8 cellular contexts compared by ENCODE assay signal in the genomic region with DNA sequence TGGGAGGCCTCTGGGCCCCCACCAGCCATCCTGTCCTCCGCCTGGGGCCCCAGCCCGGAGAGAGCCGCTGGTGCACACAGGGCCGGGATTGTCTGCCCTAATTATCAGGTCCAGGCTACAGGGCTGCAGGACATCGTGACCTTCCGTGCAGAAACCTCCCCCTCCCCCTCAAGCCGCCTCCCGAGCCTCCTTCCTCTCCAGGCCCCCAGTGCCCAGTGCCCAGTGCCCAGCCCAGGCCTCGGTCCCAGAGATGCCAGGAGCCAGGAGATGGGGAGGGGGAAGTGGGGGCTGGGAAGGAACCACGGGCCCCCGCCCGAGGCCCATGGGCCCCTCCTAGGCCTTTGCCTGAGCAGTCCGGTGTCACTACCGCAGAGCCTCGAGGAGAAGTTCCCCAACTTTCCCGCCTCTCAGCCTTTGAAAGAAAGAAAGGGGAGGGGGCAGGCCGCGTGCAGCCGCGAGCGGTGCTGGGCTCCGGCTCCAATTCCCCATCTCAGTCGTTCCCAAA. TPM values are rescaled to one million over a fixed set of nuclear protein-coding genes. Genes with fewer than 3 reads are reported as not detected.
A peak's percentile ranks its signal among the peaks of the same experiment; 100 is the strongest.
DNase-seq lines count a peak whose midpoint lies in the region; ATAC-seq and TF ChIP-seq lines count a peak whose summit lies in the region.

No MANE protein-coding gene starts in this region.

- H3K27me3 ChIP-seq in BJ (ENCODE audit: control insufficient read depth, insufficient read depth, low read length) (no peaks in the 10 kb centered on the region), colonic mucosa (no peaks in the 10 kb centered on the region)

- CTCF ChIA-PET in BJ (lab: Yijun Ruan, JAX): interaction anchor here (2.1 to 8.6 kb wide), 2 partner anchors 19 to 211 kb away, joined by 4 to 157 read pairs; partner anchors contain the start of gene IFFO1

- peak overlapping the region; percentile 70 to 99 for H3K9ac ChIP-seq in colonic mucosa (ENCODE audit: low read depth in 2 of 2, low read length in 2 of 2)

- intact Hi-C loops in colonic mucosa (cut with DNase I) (no loop called here), left colon (cut with DNase I, micrococcal nuclease) (loop anchor here in 1 of 2 donors (10.0 kb wide), 2 partner anchors 109 to 199 kb away; no protein-coding TSS in a partner anchor)

- peaks cover 67% of the 10 kb centered on the region for H3K36me3 Mint-ChIP-seq in stimulated activated memory B cell treated with anti-CD40 and anti-IgM and Interleukin-4, amounts not matched to agents 10 μg/mL and 1 μg/mL and 100 μg/mL, for 72 hours

- no peaks in the 10 kb centered on the region for H3K9me3 ChIP-seq in colonic mucosa

- no peaks in the 10 kb centered on the region for H3K27me3 Mint-ChIP-seq in stimulated activated memory B cell treated with anti-CD40 and anti-IgM and Interleukin-4, amounts not matched to agents 10 μg/mL and 1 μg/mL and 100 μg/mL, for 72 hours

- no peaks in the 10 kb centered on the region for H3K9me3 Mint-ChIP-seq in stimulated activated memory B cell treated with anti-CD40 and anti-IgM and Interleukin-4, amounts not matched to agents 10 μg/mL and 1 μg/mL and 100 μg/mL, for 72 hours

- H3K36me3 ChIP-seq in BJ (ENCODE audit: control insufficient read depth, insufficient read depth, low read length) (peaks cover 47% of the 10 kb centered on the region), colonic mucosa (peaks cover 24% of the 10 kb centered on the region)

- H3K27ac Mint-ChIP-seq in stimulated activated memory B cell treated with anti-CD40 and anti-IgM and Interleukin-4, amounts not matched to agents 10 μg/mL and 1 μg/mL and 100 μg/mL, for 72 hours: peak overlapping the region; percentile 98

- H3K4me3 Mint-ChIP-seq in stimulated activated memory B cell treated with anti-CD40 and anti-IgM and Interleukin-4, amounts not matched to agents 10 μg/mL and 1 μg/mL and 100 μg/mL, for 72 hours: peak overlapping the region; percentile 92

- ATAC-seq in GM18861 (IDR thresholded peaks at IDR 0.05; ENCODE audit: unreplicated experiment) (peak; percentile 22), HG03045 (IDR thresholded peaks at IDR 0.05; ENCODE audit: unreplicated experiment) (peak; percentile 43), left colon (peak; percentile 37)
- ATAC-seq in stimulated activated memory B cell treated with anti-CD40 and anti-IgM and Interleukin-4, amounts not matched to agents 10 μg/mL and 1 μg/mL and 100 μg/mL, for 72 hours: peak; percentile 59

- H3K4me1 Mint-ChIP-seq in stimulated activated memory B cell treated with anti-CD40 and anti-IgM and Interleukin-4, amounts not matched to agents 10 μg/mL and 1 μg/mL and 100 μg/mL, for 72 hours: peaks cover 62% of the 10 kb centered on the region

- POLR2A ChIA-PET in BJ (lab: Charles Lee): interaction anchor here (0.5 to 2.0 kb wide), 25 partner anchors 15 to 1502 kb away, joined by 3 to 30 read pairs (median 9); partner anchors contain the start of genes MRPL51, TNFRSF1A, TPI1 and VAMP1

- no peak for DNase-seq in BJ (ENCODE audit: low read depth)
- peak; percentile 85 to 97 for DNase-seq in NCI-H187 (lab: John Stamatoyannopoulos, UW)
- DNase-seq in SW480 (ENCODE audit: low spot score): peak; percentile 96
- DNase-seq in colonic mucosa: peak; percentile 82
- peak; percentile 73 to 78 for DNase-seq in left colon

- H3K4me3 ChIP-seq in BJ (ENCODE audit: low read depth, low read length) (peak overlapping the region; percentile 88), colonic mucosa (peak overlapping the region; percentile 99)

- peak overlapping the region; percentile 99 for H3K27ac ChIP-seq in colonic mucosa

- H3K4me1 ChIP-seq in colonic mucosa: peaks cover 22% of the 10 kb centered on the region

- no peak for TF ChIP-seq CTCF in BJ (IDR thresholded peaks at IDR 0.05; ENCODE audit: insufficient read depth, low read depth, low read length)
- TF ChIP-seq CTCF in colonic mucosa (IDR thresholded peaks at IDR 0.05): no peak

RNA-seq across cellular contexts. Expression of gene GAPDH, which starts 0.6 kb away (rescaled TPM):
- polyA plus RNA-seq in BJ (2011; rRNA removed): 12,114 and 18,709 TPM in 2 replicates
- 11,136 and 21,615 TPM in 2 replicates for polyA minus RNA-seq in BJ (2011; rRNA and poly(A)+ RNA removed)
- total RNA-seq in colonic mucosa (1,000 to 10,000 TPM; 3,442 to 3,768 TPM), left colon (1,000 to 10,000 TPM; 2,230 to 2,756 TPM)

RNA-seq across cellular contexts. Expression of gene IFFO1, which starts 22.1 kb away (rescaled TPM):
- polyA plus RNA-seq in BJ (2011; rRNA removed): 19.6 and 31.9 TPM in 2 replicates
- polyA minus RNA-seq in BJ (2011; rRNA and poly(A)+ RNA removed): 9.4 and 12.9 TPM in 2 replicates
- 1 to 10 TPM; 2.5 to 4.1 TPM for total RNA-seq in colonic mucosa
- 1 to 10 TPM; 3.8 to 7.2 TPM for total RNA-seq in left colon

RNA-seq across cellular contexts. Expression of gene NOP2, which starts 34.4 kb away (rescaled TPM):
- 28.4 and 32.6 TPM in 2 replicates for polyA plus RNA-seq in BJ (2011; rRNA removed)
- polyA minus RNA-seq in BJ (2011; rRNA and poly(A)+ RNA removed): 18.1 and 37.2 TPM in 2 replicates
- total RNA-seq in colonic mucosa (10 to 100 TPM; 19.1 to 39.6 TPM), left colon (10 to 100 TPM; 22.2 to 34.4 TPM)

RNA-seq across cellular contexts. Expression of gene NCAPD2, which starts 39.8 kb away (rescaled TPM):
- polyA plus RNA-seq in BJ (2011; rRNA removed): 55.8 and 65.6 TPM in 2 replicates
- polyA minus RNA-seq in BJ (2011; rRNA and poly(A)+ RNA removed): 42.8 and 48.1 TPM in 2 replicates
- total RNA-seq in colonic mucosa (10 to 100 TPM; 35.9 to 94.1 TPM), left colon (10 to 100 TPM; 21.9 to 29.4 TPM)

RNA-seq across cellular contexts. Expression of gene MRPL51, which starts 40.6 kb away (rescaled TPM):
- 53.4 and 117 TPM in 2 replicates for polyA plus RNA-seq in BJ (2011; rRNA removed)
- polyA minus RNA-seq in BJ (2011; rRNA and poly(A)+ RNA removed): 13.1 and 21.4 TPM in 2 replicates
- 100 to 1,000 TPM; 132 to 220 TPM for total RNA-seq in colonic mucosa
- 100 to 1,000 TPM; 124 to 131 TPM for total RNA-seq in left colon
